8 cellular contexts compared by ENCODE assay signal in genomic region chr11:120547871-120548681, GRCh38. TPM values are rescaled to one million over a fixed set of nuclear protein-coding genes. Genes with fewer than 3 reads are reported as not detected.
DNase-seq lines count a peak whose midpoint lies in the region; ATAC-seq and TF ChIP-seq lines count a peak whose summit lies in the region.

No MANE protein-coding gene starts in this region.

- H3K4me3 ChIP-seq in astrocyte of the cerebellum (ENCODE audit: low read depth, low read length) (no peak overlapping the region), skeletal muscle tissue (ENCODE audit: low read length in 3 of 3) (peak overlapping the region in 2 of 3 donors; percentile 58 to 65)

- in situ Hi-C loops in astrocyte of the cerebellum (cut with HindIII; ENCODE audit: low sequenced_read_pairs) = no loop called here

- DNase-seq in COR-L47 (lab: John Stamatoyannopoulos, UW) (peak; percentile 83), NCI-H2029 (lab: John Stamatoyannopoulos, UW) (peak; percentile 85), astrocyte of the cerebellum (ENCODE audit: low read depth) (peak; percentile 74), hippocampal formation (lab: John Stamatoyannopoulos, UW) (peak; percentile 73 to 84), NCI-H1930 (lab: John Stamatoyannopoulos, UW) (no peak)
- DNase-seq in stimulated activated naive CD4-positive, alpha-beta T cell treated with Interleukin-2 at 50 U/mL for 16 hours (lab: John Stamatoyannopoulos, UW) = no peak

- peaks cover 19 to 21% (median 20%) of the 10 kb centered on the region in 3 donors for H3K4me1 ChIP-seq in skeletal muscle tissue (ENCODE audit: control insufficient read depth in 3 of 3, insufficient read depth in 3 of 3, low read length in 3 of 3)

- H3K27ac ChIP-seq in skeletal muscle tissue (ENCODE audit: low read depth, low read length) = peak overlapping the region; percentile 85

- peaks cover 0 to 4% (median 0%) of the 10 kb centered on the region in 3 donors for H3K27me3 ChIP-seq in skeletal muscle tissue (ENCODE audit: control insufficient read depth in 3 of 3, insufficient read depth in 3 of 3, low read length in 3 of 3)

- no peak for TF ChIP-seq CTCF in astrocyte of the cerebellum (IDR thresholded peaks at IDR 0.05; ENCODE audit: low read depth, low read length, missing control alignments)

- H3K9ac ChIP-seq in skeletal muscle tissue (ENCODE audit: low read depth in 1 of 3, low read length in 3 of 3) = peak overlapping the region; percentile 38 to 75 (median 59)

- no peaks in the 10 kb centered on the region for H3K9me3 ChIP-seq in skeletal muscle tissue (ENCODE audit: control insufficient read depth in 3 of 3, low read length in 3 of 3)

- ATAC-seq in HG02759 (IDR thresholded peaks at IDR 0.05; ENCODE audit: unreplicated experiment) = no peak

- no peaks in the 10 kb centered on the region for H3K36me3 ChIP-seq in skeletal muscle tissue (ENCODE audit: control insufficient read depth in 3 of 3, insufficient read depth in 3 of 3, low read length in 3 of 3)

RNA-seq across cellular contexts. Expression of gene GRIK4, which starts 36.5 kb away (rescaled TPM):
- total RNA-seq in skeletal muscle tissue = 0.52 TPM

Comparison
In these comparisons a context has a peak if more than half of its experiments do, and no peak if none do; other contexts are left out.
1. DNase-seq: peak in COR-L47 (single experiment), NCI-H2029 (single experiment), astrocyte of the cerebellum (single experiment) and hippocampal formation (2 of 2); none in stimulated activated naive CD4-positive, alpha-beta T cell treated with Interleukin-2 at 50 U/mL for 16 hours (single experiment) and NCI-H1930 (0 of 2).